ENCODE assay signal across 8 cellular contexts in the genomic region with DNA sequence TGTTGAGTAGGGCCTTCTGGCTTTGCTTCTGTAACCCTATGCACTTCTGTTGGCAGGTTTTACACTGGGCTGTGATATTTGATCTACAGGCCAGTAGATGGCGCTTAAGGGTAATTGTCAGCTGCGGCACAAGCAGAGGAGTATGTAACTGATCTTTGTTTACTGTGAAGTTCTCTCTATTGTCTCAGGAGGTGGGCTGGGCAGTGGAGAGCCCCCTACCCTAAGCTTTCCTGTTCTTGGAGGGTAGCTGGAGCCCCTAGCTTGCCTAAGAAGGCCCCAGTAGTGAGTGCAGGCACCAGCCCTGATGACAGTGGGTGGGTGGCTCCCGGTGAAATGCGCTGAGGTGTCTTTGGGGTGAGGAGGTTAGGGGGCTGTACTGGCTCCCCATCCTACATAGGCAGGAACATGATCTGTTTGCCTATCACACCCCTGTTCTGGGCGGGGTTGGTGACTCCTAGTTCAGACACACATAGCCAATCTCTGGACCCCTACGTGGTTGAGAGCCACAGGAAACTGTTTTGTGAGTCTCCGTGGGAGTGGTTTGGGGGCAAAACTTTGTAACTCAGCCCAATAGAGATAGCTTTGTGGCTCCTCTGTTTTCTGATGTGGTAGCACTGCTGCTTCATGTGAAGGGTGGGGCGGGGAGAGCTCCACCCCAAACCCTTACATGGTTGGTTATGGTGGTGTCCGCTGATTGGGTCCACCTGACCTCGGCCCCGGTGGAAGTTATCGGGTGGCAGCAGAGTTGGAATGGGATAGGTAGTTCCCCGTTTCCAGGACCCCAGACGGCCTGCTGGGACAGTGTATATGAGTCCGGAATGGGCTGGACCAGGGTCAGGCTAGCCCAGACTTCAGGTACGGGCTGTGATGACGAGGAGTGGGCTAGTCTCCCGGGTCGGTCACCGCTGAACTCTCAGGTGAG.
A peak's percentile ranks its signal among the peaks of the same experiment; 100 is the strongest.
DNase-seq lines count a peak whose midpoint lies in the region; ATAC-seq and TF ChIP-seq lines count a peak whose summit lies in the region.

No MANE protein-coding gene starts in this region.

- CTCF ChIA-PET in activated B cell treated with CpG ODN at 0.5 μM for 24 hours (lab: Charles Lee): interaction anchor here (0.6 to 7.5 kb wide), 25 partner anchors 20 to 435 kb away, joined by 3 to 125 read pairs (median 3); a partner anchor contains a TSS

- POLR2A ChIA-PET in activated B cell treated with CpG ODN at 0.5 μM for 24 hours (lab: Charles Lee): interaction anchor here (0.9 to 2.2 kb wide), 8 partner anchors 55 to 226 kb away, joined by 3 to 15 read pairs (median 5); a partner anchor contains a TSS

- peak; percentile 65 for ATAC-seq in HG02571 (IDR thresholded peaks at IDR 0.05; ENCODE audit: unreplicated experiment)
- ATAC-seq in activated B cell treated with CpG ODN at 0.5 μM for 24 hours (ENCODE audit: low read depth): peak; percentile 87
- ATAC-seq in GM21528 (IDR thresholded peaks at IDR 0.05; ENCODE audit: low FRiP score, unreplicated experiment): no peak

- peak; percentile 62 for TF ChIP-seq CTCF in activated B cell treated with CpG ODN at 0.5 μM for 24 hours (IDR thresholded peaks at IDR 0.05)

- DNase-seq in ELR (ENCODE audit: low read depth) (peak; percentile 69), NCI-H2107 (lab: John Stamatoyannopoulos, UW) (peak; percentile 36), activated B cell treated with CpG ODN at 0.5 μM for 24 hours (peak; percentile 53), cerebellum (ENCODE audit: low spot score) (peak; percentile 30), kidney glomerular epithelial cell (lab: John Stamatoyannopoulos, UW) (peak; percentile 46)
- DNase-seq in stimulated activated CD4-positive, alpha-beta T cell treated with anti-CD3 and anti-CD28 coated beads, Interleukin-1b, Interleukin-23, amount 100 ng/mL, for 1 hour (ENCODE audit: low read depth in 2 of 2): peak; percentile 33 to 69

- H3K27ac Mint-ChIP-seq in activated B cell treated with CpG ODN at 0.5 μM for 24 hours: peak overlapping the region; percentile 81

- peak overlapping the region; percentile 87 for H3K4me3 Mint-ChIP-seq in activated B cell treated with CpG ODN at 0.5 μM for 24 hours

- no peaks in the 10 kb centered on the region for H3K27me3 Mint-ChIP-seq in activated B cell treated with CpG ODN at 0.5 μM for 24 hours

- peaks cover 18% of the 10 kb centered on the region for H3K4me1 Mint-ChIP-seq in activated B cell treated with CpG ODN at 0.5 μM for 24 hours

- H3K36me3 Mint-ChIP-seq in activated B cell treated with CpG ODN at 0.5 μM for 24 hours (ENCODE audit: low read depth): no peaks in the 10 kb centered on the region

- H3K9me3 Mint-ChIP-seq in activated B cell treated with CpG ODN at 0.5 μM for 24 hours: peaks cover 14% of the 10 kb centered on the region

- intact Hi-C loops in activated B cell treated with CpG ODN at 0.5 μM for 24 hours (cut with micrococcal nuclease): loop anchor here (1.0 to 2.0 kb wide), 9 partner anchors 28 to 434 kb away; a partner anchor contains a TSS
